In the genomic region with DNA sequence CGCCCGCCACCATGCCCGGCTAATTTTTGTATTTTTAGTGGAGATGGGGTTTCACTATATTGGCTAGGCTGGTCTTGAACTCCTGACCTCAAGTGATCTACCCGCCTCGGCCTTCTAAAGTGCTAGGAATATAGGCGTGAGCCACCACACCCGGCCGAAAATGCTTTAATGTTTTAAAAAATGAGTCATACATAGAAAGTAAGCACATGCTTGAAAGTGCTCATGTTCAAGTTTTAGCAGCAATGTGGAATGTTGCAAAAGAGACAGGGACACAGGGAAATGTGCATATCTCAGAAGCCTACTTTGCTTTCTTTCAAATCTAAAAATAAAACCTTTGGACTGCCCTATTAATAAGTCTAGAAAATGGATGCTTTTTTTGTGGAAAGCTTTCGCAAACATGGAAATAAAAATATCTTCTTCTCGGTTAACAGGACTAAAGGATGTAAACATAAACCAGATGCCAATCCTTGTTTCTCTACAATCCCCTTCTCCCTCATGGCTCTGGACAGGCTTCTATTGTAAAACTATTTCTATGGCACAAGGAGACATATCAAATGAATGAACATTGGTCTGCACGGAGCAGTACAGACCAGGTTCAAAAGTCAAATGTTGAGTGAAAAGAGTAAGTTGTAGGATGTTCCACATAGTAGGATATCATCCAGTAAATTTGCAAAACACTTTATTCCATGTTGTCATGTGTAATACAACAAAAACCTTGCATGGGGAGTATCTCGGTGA, we compare ENCODE assay signal across 11 cellular contexts. TPM values are rescaled to one million over a fixed set of nuclear protein-coding genes. Genes with fewer than 3 reads are reported as not detected.
DNase-seq lines count a peak whose midpoint lies in the region; ATAC-seq, FAIRE-seq and TF ChIP-seq lines count a peak whose summit lies in the region.
"Had no signal": no experiment of that assay in that cellular context is flagged by ENCODE, and none has a peak within 500 bp of the region (broad histone marks: within the 10 kb centered on the region; RNA-seq: fewer than 3 reads in every experiment).

No MANE protein-coding gene starts in this region.

- H2AK5ac ChIP-seq in neuronal stem cell (ENCODE audit: low read depth, low read length) = no peak overlapping the region

- no peak for TF ChIP-seq CTCF in left lung (IDR thresholded peaks at IDR 0.05)

- H3K4ac ChIP-seq in neuronal stem cell (ENCODE audit: low read length) = no peak overlapping the region

- H3K4me2 ChIP-seq in neuronal stem cell (ENCODE audit: insufficient read depth, low read length, poor library complexity, severe bottlenecking) = no peak overlapping the region

- H3K4me1 ChIP-seq in left lung (peaks cover 5 to 29% of the 10 kb centered on the region in 2 donors), neuronal stem cell (ENCODE audit: control insufficient read depth in 2 of 2, insufficient read depth in 1 of 2, low read depth in 1 of 2, low read length in 2 of 2) (no peaks in the 10 kb centered on the region), small intestine (ENCODE audit: control insufficient read depth in 2 of 2, insufficient read depth in 1 of 2, low read depth in 1 of 2, low read length in 1 of 2) (peaks cover 0 to 7% of the 10 kb centered on the region in 2 donors)

- peaks cover 2% of the 10 kb centered on the region for H3K79me1 ChIP-seq in neuronal stem cell (ENCODE audit: low read depth, low read length)

- H3K18ac ChIP-seq in neuronal stem cell (ENCODE audit: low read length) = no peak overlapping the region

- no peak overlapping the region for H4K8ac ChIP-seq in neuronal stem cell (ENCODE audit: low read depth, low read length)

- no peak overlapping the region for H2AFZ ChIP-seq in neuronal stem cell (ENCODE audit: low read length)

- no peak overlapping the region for H2BK5ac ChIP-seq in neuronal stem cell (ENCODE audit: low read length)

- H3K14ac ChIP-seq in neuronal stem cell (ENCODE audit: low read length) = no peak overlapping the region

- ATAC-seq in left lung = peak; percentile 81

- H3K27ac ChIP-seq in left lung (peak overlapping the region; percentile 48 to 57), neuronal stem cell (replicated peaks; ENCODE audit: low read length) (no peak overlapping the region), small intestine (ENCODE audit: low read depth in 1 of 2, low read length in 1 of 2) (peak overlapping the region in 1 of 2 donors; percentile 65)
- H3K27ac ChIP-seq: SK-N-MC had no signal

- H3K9ac ChIP-seq in neuronal stem cell (ENCODE audit: low read depth, low read length, poor library complexity) = no peak overlapping the region

- DNase-seq in A172 (ENCODE audit: low spot score) (peak; percentile 58), H4 (ENCODE audit: low spot score) (peak; percentile 11), astrocyte of the hippocampus (ENCODE audit: low read depth, low spot score) (peak; percentile 40), left lung (no peak), superior temporal gyrus (ENCODE audit: extremely low spot score) (no peak), neuronal stem cell (ENCODE audit: low spot score) (no peak), small intestine (no peak), HuH-7.5 (ENCODE audit: low spot score) (no peak)
- DNase-seq: cortex of kidney, GDM1 had no signal

- H3K36me3 ChIP-seq in left lung (no peaks in the 10 kb centered on the region), neuronal stem cell (replicated peaks in 1 of 2; ENCODE audit: control insufficient read depth in 2 of 2, insufficient read depth in 2 of 2, low read length in 2 of 2) (peaks cover 0 to 23% of the 10 kb centered on the region in 2 donors), small intestine (ENCODE audit: control insufficient read depth in 2 of 2, insufficient read depth in 2 of 2, low read length in 2 of 2) (no peaks in the 10 kb centered on the region)

- H3K27me3 ChIP-seq in left lung (no peaks in the 10 kb centered on the region), neuronal stem cell (ENCODE audit: control insufficient read depth in 3 of 3, insufficient read depth in 3 of 3, low read depth in 1 of 3, low read length in 3 of 3) (no peaks in the 10 kb centered on the region), small intestine (ENCODE audit: control insufficient read depth in 2 of 2, insufficient read depth in 2 of 2, low read length in 2 of 2) (no peaks in the 10 kb centered on the region)

- H3K4me3 ChIP-seq in left lung = no peak overlapping the region
- no peak overlapping the region for H3K4me3 ChIP-seq in neuronal stem cell (ENCODE audit: low read length in 2 of 2)
- H3K4me3 ChIP-seq in small intestine (ENCODE audit: low read depth in 1 of 2, low read length in 2 of 2) = no peak overlapping the region
- H3K4me3 ChIP-seq: SK-N-MC had no signal

- no peaks in the 10 kb centered on the region for H3K9me3 ChIP-seq in left lung
- H3K9me3 ChIP-seq in neuronal stem cell (replicated peaks in 1 of 2; ENCODE audit: control insufficient read depth in 2 of 2, insufficient read depth in 1 of 2, low read depth in 1 of 2, low read length in 2 of 2) = no peaks in the 10 kb centered on the region
- no peaks in the 10 kb centered on the region for H3K9me3 ChIP-seq in small intestine (ENCODE audit: control insufficient read depth, low read depth)

- no peak overlapping the region for H2BK120ac ChIP-seq in neuronal stem cell (ENCODE audit: low read depth, low read length)

- no peak overlapping the region for H2BK12ac ChIP-seq in neuronal stem cell (ENCODE audit: low read length)

- WGBS in neuronal stem cell (ENCODE audit: extremely low coverage in 2 of 2, insufficient read length in 2 of 2, insufficient replicate concordance in 1 of 2), 2 donors = no CpG with 5 or more reads among the region's 12 CpGs
- 48 to 63% (median 49%) methylated on average over 9 to 12 of the region's 12 CpGs for WGBS in small intestine, 3 donors

- H4K91ac ChIP-seq in neuronal stem cell (ENCODE audit: low read depth, low read length, poor library complexity) = no peak overlapping the region

- no peak overlapping the region for H3K23ac ChIP-seq in neuronal stem cell (ENCODE audit: low read depth, low read length, poor library complexity)

- intact Hi-C loops in left lung (cut with DNase I) = no loop called here

- no peak overlapping the region for H2BK15ac ChIP-seq in neuronal stem cell (ENCODE audit: low read length)

- no peak for FAIRE-seq in small intestine (lab: Jason Lieb, UNC)

RNA-seq across cellular contexts. Expression of a gene that starts 15.0 kb away (rescaled TPM):
- total RNA-seq in A172 (2014; rRNA removed; shearing (Covaris generic)) = 35.1 and 48.3 TPM in 2 replicates
- 24.9 and 28.3 TPM in 2 replicates for total RNA-seq in H4 (2014; rRNA removed; shearing (Covaris generic))
- total RNA-seq in left lung = 10 to 100 TPM; 36.2 to 47.1 TPM
- polyA plus RNA-seq in neuronal stem cell (2013, experiment 1 of 2) = 22.8 TPM
- polyA plus RNA-seq in neuronal stem cell (2013, experiment 2 of 2) = 23.1 TPM
- 10 to 100 TPM in 2 of 3 donors, 1 to 10 TPM in 1; 9.4 to 14.7 (median 11.1) TPM for polyA plus RNA-seq in small intestine

Comparison
In these comparisons a context has a peak if more than half of its experiments do, and no peak if none do; other contexts are left out.
1. DNase-seq: peak in A172 (single experiment), H4 (single experiment) and astrocyte of the hippocampus (single experiment); none in left lung (0 of 2), superior temporal gyrus (single experiment), neuronal stem cell (single experiment), small intestine (single experiment) and HuH-7.5 (single experiment).